Comparison of ENCODE assay signal across 9 cellular contexts in the genomic region with DNA sequence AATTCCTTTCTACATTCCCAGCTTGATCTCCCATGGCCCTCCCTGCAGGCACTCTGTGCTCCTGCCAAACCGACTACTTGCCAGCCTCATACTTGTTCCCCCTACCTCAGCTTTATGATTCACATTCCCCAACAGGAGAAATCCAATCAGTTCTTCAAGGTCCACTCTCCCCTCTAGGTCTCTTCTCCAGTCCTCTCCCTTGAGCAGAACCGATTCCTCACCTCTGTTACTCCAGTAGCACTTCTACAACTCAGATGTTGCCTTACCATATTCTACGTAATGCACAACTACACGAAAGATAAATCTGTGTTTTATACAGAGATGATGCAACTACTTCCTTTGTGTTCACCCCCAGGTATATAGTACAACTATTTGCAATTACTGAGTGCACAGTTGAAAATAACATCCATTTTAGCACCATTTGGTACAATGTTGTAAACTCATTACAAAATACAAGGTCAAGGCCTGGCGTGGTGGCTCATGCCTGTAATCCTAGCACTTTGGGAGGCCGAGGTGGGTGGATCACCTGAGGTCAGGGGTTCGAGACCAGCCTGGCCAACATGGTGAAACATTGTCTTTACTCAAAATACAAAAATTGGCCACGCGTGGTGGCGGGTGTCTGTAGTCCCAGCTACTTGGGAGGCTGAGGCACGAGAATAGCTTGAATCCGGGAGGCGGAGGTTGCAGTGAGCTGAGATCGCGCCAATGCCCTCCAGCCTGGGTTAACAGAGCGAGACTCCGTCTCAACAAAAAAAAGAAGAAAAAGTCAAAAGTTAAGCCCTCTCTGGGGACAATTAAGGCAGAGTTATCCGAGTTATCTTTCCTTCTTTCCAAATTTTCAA. TPM values are rescaled to one million over a fixed set of nuclear protein-coding genes. Genes with fewer than 3 reads are reported as not detected.
DNase-seq lines count a peak whose midpoint lies in the region; ATAC-seq and TF ChIP-seq lines count a peak whose summit lies in the region.
"Had no signal": no experiment of that assay in that cellular context is flagged by ENCODE, and none has a peak within 500 bp of the region (broad histone marks: within the 10 kb centered on the region; RNA-seq: fewer than 3 reads in every experiment).

No MANE protein-coding gene starts in this region.

- no peak for TF ChIP-seq POLR2A in esophagus muscularis mucosa (IDR thresholded peaks at IDR 0.05; ENCODE audit: low read depth)

- H3K4ac ChIP-seq in trophoblast cell (ENCODE audit: low read depth, low read length): peak overlapping the region; percentile 87

- TF ChIP-seq EP300 in esophagus muscularis mucosa (IDR thresholded peaks at IDR 0.05): no peak

- peak overlapping the region; percentile 64 for H3K4me2 ChIP-seq in DND-41 (ENCODE audit: insufficient read depth, low read length)
- H3K4me2 ChIP-seq in trophoblast cell (ENCODE audit: low read length): peak overlapping the region; percentile 45

- CTCF ChIA-PET in RWPE1 (lab: Yijun Ruan, JAX): no interaction called here

- H3K27me3 ChIP-seq in DND-41 (ENCODE audit: insufficient read depth, low read length, poor library complexity) (no peaks in the 10 kb centered on the region), esophagus muscularis mucosa (no peaks in the 10 kb centered on the region), trophoblast cell (ENCODE audit: insufficient read depth, low read length) (no peaks in the 10 kb centered on the region)

- H3K79me2 ChIP-seq in DND-41 (ENCODE audit: insufficient read depth, low read length) (peaks cover 99% of the 10 kb centered on the region), trophoblast cell (ENCODE audit: control insufficient read depth, insufficient read depth, low read length, poor library complexity) (peaks cover 22% of the 10 kb centered on the region)

- peak overlapping the region; percentile 68 for H3K18ac ChIP-seq in trophoblast cell (ENCODE audit: low read length)

- DNase-seq in DND-41: peak; percentile 49
- DNase-seq in RWPE1 (ENCODE audit: low spot score): no peak
- DNase-seq in esophagus muscularis mucosa (ENCODE audit: extremely low spot score): no peak
- DNase-seq in trophoblast cell: peak in 1 of 2 donors; percentile 25
- DNase-seq in GOT3 (lab: John Stamatoyannopoulos, UW): no peak
- no peak for DNase-seq in central memory CD4-positive, alpha-beta T cell
- DNase-seq: NCI-H69 had no signal

- peaks cover 69% of the 10 kb centered on the region for H3K4me1 ChIP-seq in DND-41 (ENCODE audit: insufficient read depth, low read length)
- peaks cover 58 to 73% (median 70%) of the 10 kb centered on the region in 4 donors for H3K4me1 ChIP-seq in esophagus muscularis mucosa
- H3K4me1 ChIP-seq in trophoblast cell (ENCODE audit: control insufficient read depth in 1 of 2, insufficient read depth in 2 of 2, low read length in 2 of 2): peaks cover 5 to 7% of the 10 kb centered on the region in 2 experiments

- no peak overlapping the region for H2BK12ac ChIP-seq in trophoblast cell (ENCODE audit: low read length)

- no peak overlapping the region for H3K14ac ChIP-seq in trophoblast cell (ENCODE audit: low read length)

- H3K23ac ChIP-seq in trophoblast cell (ENCODE audit: low read length): no peak overlapping the region

- H3K4me3 ChIP-seq in DND-41 (ENCODE audit: low read depth in 1 of 2, low read length in 2 of 2) (peak overlapping the region; percentile 87 to 92; a peak in 3 of 4 replicates), esophagus muscularis mucosa (peak overlapping the region; percentile 77 to 89 (median 82)), trophoblast cell (ENCODE audit: low read depth, low read length) (no peak overlapping the region)

- H3K27ac ChIP-seq in DND-41 (ENCODE audit: low read length) (peak overlapping the region; percentile 98), RWPE1 (peak overlapping the region; percentile 50; the same call in 1 of the 2 replicates), esophagus muscularis mucosa (replicated peaks in 1 of 4) (peak overlapping the region; percentile 95 to 99 (median 99)), trophoblast cell (ENCODE audit: low read depth, low read length) (no peak overlapping the region)

- POLR2A ChIA-PET in RWPE1 (lab: Yijun Ruan, JAX; ENCODE audit: low non-redundant PET): no interaction called here

- intact Hi-C loops in esophagus muscularis mucosa (cut with DNase I): loop anchor here (10.0 kb wide), 1 partner anchor 74 kb away; no protein-coding TSS in a partner anchor

- H3K9ac ChIP-seq in DND-41 (ENCODE audit: low read depth, low read length) (peak overlapping the region; percentile 95), trophoblast cell (ENCODE audit: low read length) (no peak overlapping the region)

- no peak overlapping the region for H2BK120ac ChIP-seq in trophoblast cell (ENCODE audit: insufficient read depth, low read length, poor library complexity)

- H3K36me3 ChIP-seq in DND-41 (ENCODE audit: insufficient read depth, low read length): peaks cover 8% of the 10 kb centered on the region
- no peaks in the 10 kb centered on the region for H3K36me3 ChIP-seq in esophagus muscularis mucosa
- H3K36me3 ChIP-seq in trophoblast cell (ENCODE audit: control insufficient read depth in 1 of 2, insufficient read depth in 2 of 2, low read length in 2 of 2): peaks cover 0 to 2% of the 10 kb centered on the region in 2 experiments

- H4K20me1 ChIP-seq in DND-41 (ENCODE audit: insufficient read depth, low read length): peaks cover 13% of the 10 kb centered on the region; the same call in 1 of the 2 replicates

- H2BK5ac ChIP-seq in trophoblast cell (ENCODE audit: low read depth, low read length, poor library complexity): no peak overlapping the region

- peaks cover 22% of the 10 kb centered on the region for H3K79me1 ChIP-seq in trophoblast cell (ENCODE audit: low read length)

- no peak for ATAC-seq in DND-41 (ENCODE audit: insufficient read depth, low read depth)
- no peak for ATAC-seq in HG02938 (IDR thresholded peaks at IDR 0.05; ENCODE audit: unreplicated experiment)
- ATAC-seq in HG03108 (IDR thresholded peaks at IDR 0.05; ENCODE audit: unreplicated experiment): no peak

- WGBS in esophagus muscularis mucosa: 84% methylated on average over 18 of the region's 18 CpGs
- WGBS in trophoblast cell (ENCODE audit: extremely low coverage, insufficient coverage, insufficient read length): no CpG with 5 or more reads among the region's 18 CpGs

- no peak overlapping the region for H2AK5ac ChIP-seq in trophoblast cell (ENCODE audit: low read length)

- no peak overlapping the region for H4K91ac ChIP-seq in trophoblast cell (ENCODE audit: low read depth, low read length)

- H4K12ac ChIP-seq in trophoblast cell (ENCODE audit: low read depth, low read length): no peak overlapping the region

- H2AFZ ChIP-seq in DND-41 (ENCODE audit: low read depth, low read length) (no peak overlapping the region), trophoblast cell (ENCODE audit: insufficient read depth, low read length, poor library complexity) (no peak overlapping the region)

- no peaks in the 10 kb centered on the region for H3K9me3 ChIP-seq in DND-41 (ENCODE audit: insufficient read depth, low read length, severe bottlenecking)
- no peaks in the 10 kb centered on the region for H3K9me3 ChIP-seq in esophagus muscularis mucosa
- no peaks in the 10 kb centered on the region for H3K9me3 ChIP-seq in trophoblast cell (ENCODE audit: insufficient read depth, low read depth, low read length)

- TF ChIP-seq CTCF in DND-41 (IDR thresholded peaks at IDR 0.05; ENCODE audit: borderline replicate concordance, extremely low read depth, low read length, poor library complexity, severe bottlenecking): no peak
- TF ChIP-seq CTCF in RWPE1 (conservative IDR thresholded peaks at IDR 0.05; ENCODE audit: low read depth): no peak
- TF ChIP-seq CTCF in esophagus muscularis mucosa (IDR thresholded peaks at IDR 0.05): no peak

- no peak overlapping the region for H4K8ac ChIP-seq in trophoblast cell (ENCODE audit: low read depth, low read length)

RNA-seq across cellular contexts. Expression of a gene that starts 2.9 kb away (rescaled TPM):
- 10 to 100 TPM; 15.3 to 23.2 (median 18.5) TPM for total RNA-seq in esophagus muscularis mucosa
- polyA plus RNA-seq in trophoblast cell (2013): 14.3 and 14.8 TPM in 2 replicates

RNA-seq across cellular contexts. Expression of a gene that starts 39.3 kb away (rescaled TPM):
- 10 to 100 TPM; 66.9 to 96.2 (median 72.1) TPM for total RNA-seq in esophagus muscularis mucosa
- polyA plus RNA-seq in trophoblast cell (2013): 55.9 and 56.2 TPM in 2 replicates
